Comparison of ENCODE assay signal across 13 cellular contexts in the genomic region with DNA sequence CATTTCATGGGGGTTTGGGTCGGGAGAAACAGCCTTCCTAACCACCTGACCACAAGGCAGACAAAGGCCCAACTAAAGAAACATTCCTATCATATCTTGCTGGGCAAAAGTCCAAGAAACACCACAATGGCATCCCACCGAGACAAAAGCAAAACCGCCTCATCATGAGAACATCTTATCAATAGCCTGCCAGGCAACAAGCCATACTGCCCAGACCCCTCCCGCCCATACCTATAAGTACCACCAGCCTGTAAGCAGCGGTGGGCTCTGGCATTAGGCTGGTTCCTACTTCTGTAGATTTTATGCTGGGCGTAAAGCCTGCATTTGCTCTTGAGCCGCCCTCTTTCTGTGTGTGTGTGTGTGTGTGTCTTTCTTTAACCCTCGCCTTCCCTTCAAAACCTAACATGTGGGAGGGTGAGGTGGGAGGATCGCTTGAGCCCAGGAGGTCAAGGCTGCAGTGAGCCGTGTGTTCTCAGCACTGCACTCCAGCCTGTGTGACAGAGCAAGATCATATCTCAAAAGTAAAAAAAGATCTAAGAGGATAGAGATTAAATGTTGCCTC. TPM values are rescaled to one million over a fixed set of nuclear protein-coding genes. Genes with fewer than 3 reads are reported as not detected.
DNase-seq lines count a peak whose midpoint lies in the region; ATAC-seq, FAIRE-seq and TF ChIP-seq lines count a peak whose summit lies in the region.
"Had no signal": no experiment of that assay in that cellular context is flagged by ENCODE, and none has a peak within 500 bp of the region (broad histone marks: within the 10 kb centered on the region; RNA-seq: fewer than 3 reads in every experiment).

No MANE protein-coding gene starts in this region.

- H3K9me3 ChIP-seq in keratinocyte (ENCODE audit: control insufficient read depth, low read depth, low read length) = no peaks in the 10 kb centered on the region
- H3K9me3 ChIP-seq: BLaER1 treated with 17β-estradiol and CSF1 and Interleukin-3, amounts not matched to agents 10 nM and 100 nM had no signal

- H3K79me2 ChIP-seq in ACC112 (ENCODE audit: control insufficient read depth, insufficient read depth, low read length, unreplicated experiment) (no peaks in the 10 kb centered on the region), keratinocyte (ENCODE audit: control insufficient read depth, insufficient read depth, low read length) (no peaks in the 10 kb centered on the region)

- no peaks in the 10 kb centered on the region for H3K4me1 Mint-ChIP-seq in activated naive CD4-positive, alpha-beta T cell treated with anti-CD3 and anti-CD28 coated beads, Interleukin-2, amount 10 ng/mL, durations not matched to agents 7 days and 5 days

- H2AFZ ChIP-seq in ACC112 (ENCODE audit: low read length, unreplicated experiment) (peak overlapping the region; percentile 13), keratinocyte (ENCODE audit: control insufficient read depth, low read length) (no peak overlapping the region)

- ATAC-seq in HG02938 (IDR thresholded peaks at IDR 0.05; ENCODE audit: unreplicated experiment) = no peak
- ATAC-seq: activated naive CD4-positive, alpha-beta T cell treated with anti-CD3 and anti-CD28 coated beads, Interleukin-2, amount 50 U/mL, for 72 hours; foreskin keratinocyte had no signal

- DNase-seq in HUDEP-2 (lab: John Stamatoyannopoulos, UW; ENCODE audit: unreplicated experiment in 76 of 76) (peak in 73 of 76 experiments; percentile 35 to 93 (median 78)), amniotic epithelial cell (ENCODE audit: low read depth) (peak; percentile 96), keratinocyte (ENCODE audit: low read depth, low spot score) (no peak), GM19240 (ENCODE audit: insufficient read length, low spot score) (no peak)
- DNase-seq in activated effector memory CD4-positive, alpha-beta T cell treated with Interleukin-2 at 50 U/mL for 16 hours = no peak
- DNase-seq in activated naive CD4-positive, alpha-beta T cell treated with anti-CD3 and anti-CD28 coated beads, Interleukin-2, amount 10 ng/mL, durations not matched to agents 7 days and 5 days = no peak
- DNase-seq: NCI-H2171 treated with DMSO at 0.1 percent for 48 hours, nephron progenitor cell had no signal

- no peak overlapping the region for H3K27ac Mint-ChIP-seq in activated naive CD4-positive, alpha-beta T cell treated with anti-CD3 and anti-CD28 coated beads, Interleukin-2, amount 10 ng/mL, durations not matched to agents 7 days and 5 days
- H3K27ac Mint-ChIP-seq: activated naive CD4-positive, alpha-beta T cell treated with anti-CD3 and anti-CD28 coated beads, Interleukin-2, amount 50 U/mL, for 72 hours; nephron progenitor cell had no signal

- peak overlapping the region; percentile 33; the same call in 1 of the 2 replicates for H3K27ac ChIP-seq in ACC112 (ENCODE audit: low read depth, low read length)
- no peak overlapping the region for H3K27ac ChIP-seq in keratinocyte (ENCODE audit: control insufficient read depth, insufficient read depth, low read length)
- H3K27ac ChIP-seq: BLaER1 treated with 17β-estradiol and CSF1 and Interleukin-3, amounts not matched to agents 10 nM and 100 nM; foreskin keratinocyte had no signal

- H3K36me3 ChIP-seq in ACC112 (ENCODE audit: insufficient read depth, low read length) (no peaks in the 10 kb centered on the region), keratinocyte (ENCODE audit: control insufficient read depth in 2 of 2, extremely low read depth in 1 of 2, insufficient read depth in 2 of 2, low read length in 2 of 2) (no peaks in the 10 kb centered on the region)
- H3K36me3 ChIP-seq: BLaER1 treated with 17β-estradiol and CSF1 and Interleukin-3, amounts not matched to agents 10 nM and 100 nM had no signal

- H3K4me3 Mint-ChIP-seq in activated naive CD4-positive, alpha-beta T cell treated with anti-CD3 and anti-CD28 coated beads, Interleukin-2, amount 10 ng/mL, durations not matched to agents 7 days and 5 days = no peak overlapping the region
- H3K4me3 Mint-ChIP-seq: nephron progenitor cell had no signal

- dilution Hi-C loops in keratinocyte (cut with MboI; ENCODE audit: extremely low pct_ligation_motif_present, low sequenced_read_pairs) = no loop called here

- no peaks in the 10 kb centered on the region for H3K9me3 Mint-ChIP-seq in activated naive CD4-positive, alpha-beta T cell treated with anti-CD3 and anti-CD28 coated beads, Interleukin-2, amount 10 ng/mL, durations not matched to agents 7 days and 5 days
- H3K9me3 Mint-ChIP-seq: activated naive CD4-positive, alpha-beta T cell treated with anti-CD3 and anti-CD28 coated beads, Interleukin-2, amount 50 U/mL, for 72 hours; nephron progenitor cell had no signal

- H4K20me1 ChIP-seq in keratinocyte (ENCODE audit: control insufficient read depth, extremely low read depth, insufficient read depth, low read length) = no peaks in the 10 kb centered on the region
- H4K20me1 ChIP-seq: BLaER1 treated with 17β-estradiol and CSF1 and Interleukin-3, amounts not matched to agents 10 nM and 100 nM had no signal

- peak overlapping the region; percentile 22 for H3K4me2 ChIP-seq in keratinocyte (ENCODE audit: control insufficient read depth, extremely low read depth, insufficient read depth, low read depth, low read length)
- H3K4me2 ChIP-seq: BLaER1 treated with 17β-estradiol and CSF1 and Interleukin-3, amounts not matched to agents 10 nM and 100 nM had no signal

- TF ChIP-seq CTCF in keratinocyte (optimal IDR thresholded peaks at IDR 0.05 in 1 of 3, IDR thresholded peaks at IDR 0.05 in 1 of 3, conservative IDR thresholded peaks at IDR 0.05 in 1 of 3; ENCODE audit: extremely low read depth in 1 of 3, insufficient read depth in 2 of 3, low read length in 3 of 3) = no peak

- peaks cover 24% of the 10 kb centered on the region for H3K4me1 ChIP-seq in ACC112 (ENCODE audit: control insufficient read depth, insufficient read depth, low read length, unreplicated experiment)
- H3K4me1 ChIP-seq in keratinocyte (ENCODE audit: control insufficient read depth, extremely low read depth, insufficient read depth, low read length) = peaks cover 26% of the 10 kb centered on the region
- H3K4me1 ChIP-seq: BLaER1 treated with 17β-estradiol and CSF1 and Interleukin-3, amounts not matched to agents 10 nM and 100 nM had no signal

- H3K27me3 Mint-ChIP-seq in activated naive CD4-positive, alpha-beta T cell treated with anti-CD3 and anti-CD28 coated beads, Interleukin-2, amount 10 ng/mL, durations not matched to agents 7 days and 5 days = peaks cover 9% of the 10 kb centered on the region

- peak; percentile 67 for FAIRE-seq in keratinocyte (lab: Jason Lieb, UNC)

- no peak overlapping the region for H3K9ac ChIP-seq in keratinocyte (ENCODE audit: control insufficient read depth, extremely low read depth, insufficient read depth, low read length)
- H3K9ac ChIP-seq: BLaER1 treated with 17β-estradiol and CSF1 and Interleukin-3, amounts not matched to agents 10 nM and 100 nM had no signal

- H3K9me1 ChIP-seq in keratinocyte (ENCODE audit: control insufficient read depth, extremely low read depth, insufficient read depth, low read length) = no peaks in the 10 kb centered on the region

- CTCF ChIA-PET in activated naive CD4-positive, alpha-beta T cell treated with anti-CD3 and anti-CD28 coated beads, Interleukin-2, amount 10 ng/mL, durations not matched to agents 7 days and 5 days (lab: Charles Lee) = no interaction called here

- no peaks in the 10 kb centered on the region for H3K27me3 ChIP-seq in ACC112 (ENCODE audit: insufficient read depth, low read length)
- H3K27me3 ChIP-seq in keratinocyte (ENCODE audit: control insufficient read depth, extremely low read depth, insufficient read depth, low read length) = no peaks in the 10 kb centered on the region
- H3K27me3 ChIP-seq: BLaER1 treated with 17β-estradiol and CSF1 and Interleukin-3, amounts not matched to agents 10 nM and 100 nM; foreskin keratinocyte had no signal

- no peaks in the 10 kb centered on the region for H3K36me3 Mint-ChIP-seq in activated naive CD4-positive, alpha-beta T cell treated with anti-CD3 and anti-CD28 coated beads, Interleukin-2, amount 10 ng/mL, durations not matched to agents 7 days and 5 days
- H3K36me3 Mint-ChIP-seq: activated naive CD4-positive, alpha-beta T cell treated with anti-CD3 and anti-CD28 coated beads, Interleukin-2, amount 50 U/mL, for 72 hours had no signal

- peak overlapping the region; percentile 39; the same call in 1 of the 2 replicates for H3K4me3 ChIP-seq in ACC112 (ENCODE audit: low read depth, low read length)
- H3K4me3 ChIP-seq in keratinocyte (ENCODE audit: control insufficient read depth in 2 of 3, extremely low read depth in 1 of 3, insufficient read depth in 2 of 3, low read depth in 1 of 3, low read length in 3 of 3) = no peak overlapping the region
- H3K4me3 ChIP-seq: BLaER1 treated with 17β-estradiol and CSF1 and Interleukin-3, amounts not matched to agents 10 nM and 100 nM had no signal

RNA-seq across cellular contexts. Expression of gene PDE6A, which starts 56.9 kb away (rescaled TPM):
- polyA plus RNA-seq in keratinocyte = 0.03 to 0.05 TPM (median 0.03 TPM) in 3 replicates
- polyA plus RNA-seq in keratinocyte (2011; ENCODE audit: low read depth) = not detected
- 0.05 TPM in 1 of 2 replicates, not detected in the other for polyA plus RNA-seq in keratinocyte (2011; cell fraction: cytosol; rRNA removed)
- 0.03 and 0.05 TPM in 2 replicates for polyA plus RNA-seq in keratinocyte (2011; cell fraction: nucleus; rRNA removed)
- 0.03 and 0.14 TPM in 2 replicates for polyA plus RNA-seq in keratinocyte (2012; ENCODE audit: low replicate concordance)
- not detected in 3 replicates for polyA minus RNA-seq in keratinocyte
- polyA minus RNA-seq in keratinocyte (2011; cell fraction: cytosol; rRNA and poly(A)+ RNA removed) = not detected
- not detected in 2 replicates for polyA minus RNA-seq in keratinocyte (2011; cell fraction: nucleus; rRNA and poly(A)+ RNA removed)

Comparison
In these comparisons a context has a peak if more than half of its experiments do, and no peak if none do; other contexts are left out.
1. DNase-seq: peak in HUDEP-2 (73 of 76) and amniotic epithelial cell (single experiment); none in keratinocyte (single experiment), GM19240 (single experiment), activated effector memory CD4-positive, alpha-beta T cell treated with Interleukin-2 at 50 U/mL for 16 hours (single experiment) and activated naive CD4-positive, alpha-beta T cell treated with anti-CD3 and anti-CD28 coated beads, Interleukin-2, amount 10 ng/mL, durations not matched to agents 7 days and 5 days (single experiment).